ENCODE assay signal across 13 cellular contexts in the genomic region with DNA sequence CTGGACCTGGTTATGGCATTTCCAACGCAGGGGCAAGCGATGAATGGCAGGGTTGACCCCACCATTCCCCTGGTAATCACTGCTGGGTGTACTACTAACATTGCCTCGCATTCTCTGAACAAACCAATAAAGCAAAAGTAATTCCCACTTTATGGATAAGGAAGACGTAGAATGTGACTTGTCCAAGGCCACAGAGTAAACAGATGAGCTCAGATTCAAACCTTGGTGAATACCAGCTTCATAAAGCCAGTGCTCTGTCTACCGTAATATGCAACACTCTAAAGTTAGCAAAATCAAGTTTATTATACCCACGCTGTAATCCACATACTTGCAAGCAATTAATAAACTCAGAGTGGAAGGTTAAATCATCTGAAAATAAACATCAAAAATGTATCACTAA. TPM values are rescaled to one million over a fixed set of nuclear protein-coding genes. Genes with fewer than 3 reads are reported as not detected.
A peak's percentile ranks its signal among the peaks of the same experiment; 100 is the strongest.
DNase-seq lines count a peak whose midpoint lies in the region; ATAC-seq, FAIRE-seq and TF ChIP-seq lines count a peak whose summit lies in the region.
"Had no signal": no experiment of that assay in that cellular context is flagged by ENCODE, and none has a peak within 500 bp of the region (broad histone marks: within the 10 kb centered on the region; RNA-seq: fewer than 3 reads in every experiment).

No MANE protein-coding gene starts in this region.

- H4K20me1 ChIP-seq in endothelial cell of umbilical vein (replicated peaks; ENCODE audit: control insufficient read depth, extremely low read depth, insufficient read depth, low read length), result no peaks in the 10 kb centered on the region

- ATAC-seq in Right ventricle myocardium inferior (no peak), psoas muscle (peak in 1 of 4 donors; percentile 31), GM19328 (IDR thresholded peaks at IDR 0.05; ENCODE audit: unreplicated experiment) (no peak), HG03280 (IDR thresholded peaks at IDR 0.05; ENCODE audit: unreplicated experiment) (no peak)
- ATAC-seq: effector memory CD8-positive, alpha-beta T cell had no signal

- no peak overlapping the region for H2AFZ ChIP-seq in endothelial cell of umbilical vein (ENCODE audit: low read depth, low read length)

- TF ChIP-seq POLR2A in endothelial cell of umbilical vein (IDR thresholded peaks at IDR 0.05; ENCODE audit: low read depth, low read length), result no peak

- 63 to 68% (median 65%) methylated on average over 6 of the region's 6 CpGs for WGBS in psoas muscle, 3 donors

- FAIRE-seq in endothelial cell of umbilical vein (lab: Jason Lieb, UNC), result no peak

- no peak overlapping the region for H3K4me2 ChIP-seq in endothelial cell of umbilical vein (ENCODE audit: insufficient read depth, low read length)
- H3K4me2 ChIP-seq: BLaER1 treated with 17β-estradiol and CSF1 and Interleukin-3, amounts not matched to agents 10 nM and 100 nM had no signal

- no peaks in the 10 kb centered on the region for H3K27me3 ChIP-seq in left ventricle myocardium inferior (ENCODE audit: low read depth)
- no peaks in the 10 kb centered on the region for H3K27me3 ChIP-seq in endothelial cell of umbilical vein (ENCODE audit: control insufficient read depth in 2 of 2, insufficient read depth in 2 of 2, low read length in 2 of 2)
- H3K27me3 ChIP-seq in psoas muscle (ENCODE audit: insufficient read depth in 3 of 3, low read length in 2 of 3), result no peaks in the 10 kb centered on the region

- no peaks in the 10 kb centered on the region for H3K9me1 ChIP-seq in endothelial cell of umbilical vein (replicated peaks; ENCODE audit: control insufficient read depth, extremely low read depth, insufficient read depth, low read length)

- CTCF ChIA-PET in endothelial cell of umbilical vein (lab: Charles Lee), result interaction anchor here (2.6 kb wide), 1 partner anchor 11 kb away, joined by 14 read pairs; no protein-coding TSS in a partner anchor

- no peaks in the 10 kb centered on the region for H3K9me3 ChIP-seq in left ventricle myocardium inferior (replicated peaks)
- H3K9me3 ChIP-seq in endothelial cell of umbilical vein (replicated peaks; ENCODE audit: control insufficient read depth, insufficient read depth, low read length), result no peaks in the 10 kb centered on the region
- no peaks in the 10 kb centered on the region for H3K9me3 ChIP-seq in psoas muscle
- H3K9me3 ChIP-seq: BLaER1 treated with 17β-estradiol and CSF1 and Interleukin-3, amounts not matched to agents 10 nM and 100 nM had no signal

- dilution Hi-C loops in endothelial cell of umbilical vein (cut with MboI; ENCODE audit: extremely low pct_ligation_motif_present, low sequenced_read_pairs), result no loop called here

- POLR2A ChIA-PET in endothelial cell of umbilical vein (lab: Charles Lee), result no interaction called here

- BruUV-seq in endothelial cell of umbilical vein (replicated peaks; lab: Mats Ljungman, UMichigan), result no TSS peak

- H3K27ac ChIP-seq in left ventricle myocardium inferior (replicated peaks) (peak overlapping the region; percentile 55), endothelial cell of umbilical vein (ENCODE audit: insufficient read depth, low read depth, low read length) (peak overlapping the region; percentile 8), psoas muscle (peak overlapping the region; percentile 69)
- H3K27ac ChIP-seq: BLaER1 treated with 17β-estradiol and CSF1 and Interleukin-3, amounts not matched to agents 10 nM and 100 nM had no signal

- peaks cover 55% of the 10 kb centered on the region for H3K36me3 ChIP-seq in left ventricle myocardium inferior
- H3K36me3 ChIP-seq in endothelial cell of umbilical vein (ENCODE audit: control insufficient read depth in 2 of 2, extremely low read depth in 1 of 2, insufficient read depth in 2 of 2, low read length in 2 of 2), result peaks cover 4 to 14% of the 10 kb centered on the region in 2 experiments
- H3K36me3 ChIP-seq in psoas muscle (ENCODE audit: insufficient read depth in 1 of 2, low read depth in 1 of 2), result peaks cover 3 to 58% of the 10 kb centered on the region in 2 donors

- H3K79me2 ChIP-seq in endothelial cell of umbilical vein (ENCODE audit: control insufficient read depth, insufficient read depth, low read length), result no peaks in the 10 kb centered on the region

- TF ChIP-seq CTCF in left ventricle myocardium inferior (IDR thresholded peaks at IDR 0.05; ENCODE audit: borderline replicate concordance) (no peak), endothelial cell of umbilical vein (IDR thresholded peaks at IDR 0.05; ENCODE audit: extremely low read depth in 1 of 2, insufficient read depth in 1 of 2, low read depth in 1 of 2, low read length in 2 of 2) (no peak), psoas muscle (IDR thresholded peaks at IDR 0.05) (no peak)

- H3K9ac ChIP-seq in endothelial cell of umbilical vein (replicated peaks; ENCODE audit: extremely low read depth, insufficient read depth, low read length), result no peak overlapping the region
- H3K9ac ChIP-seq: BLaER1 treated with 17β-estradiol and CSF1 and Interleukin-3, amounts not matched to agents 10 nM and 100 nM had no signal

- H3K4me3 ChIP-seq in left ventricle myocardium inferior (no peak overlapping the region), endothelial cell of umbilical vein (replicated peaks in 1 of 3; ENCODE audit: insufficient read depth in 1 of 3, low read depth in 1 of 3, low read length in 3 of 3) (no peak overlapping the region), psoas muscle (no peak overlapping the region)
- H3K4me3 ChIP-seq: BLaER1 treated with 17β-estradiol and CSF1 and Interleukin-3, amounts not matched to agents 10 nM and 100 nM had no signal

- intact Hi-C loops in left ventricle myocardium inferior (cut with micrococcal nuclease) (no loop called here), Right ventricle myocardium inferior (cut with DNase I) (no loop called here), endothelial cell of umbilical vein (cut with micrococcal nuclease) (no loop called here), psoas muscle (cut with DNase I) (no loop called here)

- peaks cover 22% of the 10 kb centered on the region for H3K4me1 ChIP-seq in left ventricle myocardium inferior
- no peaks in the 10 kb centered on the region for H3K4me1 ChIP-seq in endothelial cell of umbilical vein (ENCODE audit: control insufficient read depth, extremely low read depth, insufficient read depth, low read length)
- H3K4me1 ChIP-seq in psoas muscle, result peaks cover 13% of the 10 kb centered on the region

- DNase-seq in left ventricle myocardium inferior (no peak), Right ventricle myocardium inferior (ENCODE audit: missing footprints) (no peak), endothelial cell of umbilical vein (ENCODE audit: low read depth, low spot score) (no peak), psoas muscle (no peak), globus pallidus (ENCODE audit: low spot score) (no peak), germinal center (ENCODE audit: low spot score) (no peak)
- DNase-seq: activated CD8-positive, alpha-beta memory T cell treated with anti-CD3 and anti-CD28 coated beads for 24 hours; effector memory CD8-positive, alpha-beta T cell; GF-D8; Kasumi-1 had no signal

TF ChIP-seq in endothelial cell of umbilical vein, 7 proteins besides CTCF, POLR2A, EP300 and RAD21:
- TF ChIP-seq POLR2AphosphoS5 (IDR thresholded peaks at IDR 0.05; ENCODE audit: insufficient read depth, low read depth, low read length) (no peak), EZH2 (IDR thresholded peaks at IDR 0.05; ENCODE audit: borderline replicate concordance, low read depth, low read length, severe bottlenecking) (no peak), GATA2 (IDR thresholded peaks at IDR 0.05; ENCODE audit: insufficient read depth, insufficient read length, low read depth, low read length) (no peak), JUN (IDR thresholded peaks at IDR 0.05; ENCODE audit: borderline replicate concordance, insufficient read depth, insufficient read length, low read depth) (no peak)
- TF ChIP-seq, protein P1, sequence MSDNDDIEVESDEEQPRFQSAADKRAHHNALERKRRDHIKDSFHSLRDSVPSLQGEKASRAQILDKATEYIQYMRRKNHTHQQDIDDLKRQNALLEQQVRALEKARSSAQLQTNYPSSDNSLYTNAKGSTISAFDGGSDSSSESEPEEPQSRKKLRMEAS (IDR thresholded peaks at IDR 0.05; ENCODE audit: insufficient read depth, insufficient read length), result no peak

RNA-seq across cellular contexts. Expression of a gene that starts 59.6 kb away (rescaled TPM):
- total RNA-seq in left ventricle myocardium inferior, result 22.9 TPM
- total RNA-seq in Right ventricle myocardium inferior, result 23.3 TPM
- 45.4 and 51.1 TPM in 2 replicates for total RNA-seq in endothelial cell of umbilical vein
- polyA plus RNA-seq in endothelial cell of umbilical vein, result 26.0 and 30.6 TPM in 2 replicates
- polyA plus RNA-seq in endothelial cell of umbilical vein (2011; cell fraction: cytosol; rRNA removed), result 18.8 and 18.9 TPM in 2 replicates
- polyA plus RNA-seq in endothelial cell of umbilical vein (2011; cell fraction: nucleus; rRNA removed), result 141 and 149 TPM in 2 replicates
- polyA plus RNA-seq in endothelial cell of umbilical vein (2012), result 25.9 and 29.6 TPM in 2 replicates
- 60.1 and 62.8 TPM in 2 replicates for polyA minus RNA-seq in endothelial cell of umbilical vein
- 29.6 TPM for polyA minus RNA-seq in endothelial cell of umbilical vein (2011; cell fraction: cytosol; rRNA and poly(A)+ RNA removed)
- polyA minus RNA-seq in endothelial cell of umbilical vein (2011; cell fraction: nucleus; rRNA and poly(A)+ RNA removed), result 81.3 and 85.0 TPM in 2 replicates
- total RNA-seq in psoas muscle, result 10 to 100 TPM; 12.8 to 18.8 (median 16.5) TPM
- 10 to 100 TPM in 1 of 3 donors, 1 to 10 TPM in 2; 5.7 to 11.1 (median 6.0) TPM for polyA plus RNA-seq in psoas muscle

Comparison
In these comparisons a context has a peak if more than half of its experiments do, and no peak if none do; other contexts are left out.
1. H3K27ac ChIP-seq: peak in every context shown above with its lines; median percentile 69 in psoas muscle; 55 in left ventricle myocardium inferior; 8 in endothelial cell of umbilical vein.